9 cellular contexts compared by ENCODE assay signal in the genomic region with DNA sequence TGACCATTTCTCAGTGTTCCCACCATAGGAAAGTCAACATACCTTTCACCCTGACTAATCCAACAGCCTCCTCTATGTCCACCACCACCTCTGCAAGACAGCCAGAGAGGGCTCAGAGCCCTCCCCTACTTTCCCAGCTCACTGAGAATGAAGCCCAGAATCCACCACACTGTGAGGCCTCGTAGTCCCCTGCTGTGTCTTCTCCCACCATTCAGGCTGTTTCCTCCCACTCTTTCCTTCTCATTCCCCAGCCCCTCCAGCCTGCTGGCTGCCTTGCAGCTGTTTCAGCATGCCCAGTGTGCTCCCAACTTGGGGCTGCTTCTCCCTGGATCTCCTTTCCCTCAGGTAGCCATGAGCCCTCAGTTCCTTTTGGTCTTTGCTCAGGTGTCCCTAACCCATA. TPM values are rescaled to one million over a fixed set of nuclear protein-coding genes. Genes with fewer than 3 reads are reported as not detected.
DNase-seq lines count a peak whose midpoint lies in the region; ATAC-seq and TF ChIP-seq lines count a peak whose summit lies in the region.
"Had no signal": no experiment of that assay in that cellular context is flagged by ENCODE, and none has a peak within 500 bp of the region (broad histone marks: within the 10 kb centered on the region; RNA-seq: fewer than 3 reads in every experiment).

No MANE protein-coding gene starts in this region.

- H3K4me1 Mint-ChIP-seq in HFFc6 (ENCODE audit: low read depth): peaks cover 26% of the 10 kb centered on the region
- H3K4me1 Mint-ChIP-seq in naive thymus-derived CD8-positive, alpha-beta T cell: peaks cover 37 to 92% (median 90%) of the 10 kb centered on the region in 4 donors

- H3K36me3 Mint-ChIP-seq in HFFc6 (ENCODE audit: low read depth): peaks cover 22% of the 10 kb centered on the region
- H3K36me3 Mint-ChIP-seq in naive thymus-derived CD8-positive, alpha-beta T cell: no peaks in the 10 kb centered on the region

- peak overlapping the region; percentile 58 for H3K27ac ChIP-seq in BLaER1

- POLR2A ChIA-PET in naive thymus-derived CD8-positive, alpha-beta T cell (lab: Charles Lee): interaction anchor here (0.7 to 2.3 kb wide), 4 partner anchors 11 to 297 kb away, joined by 3 to 11 read pairs (median 6); no protein-coding TSS in a partner anchor

- no peak for ATAC-seq in naive thymus-derived CD8-positive, alpha-beta T cell
- ATAC-seq in HG03280 (IDR thresholded peaks at IDR 0.05; ENCODE audit: unreplicated experiment): no peak

- no peaks in the 10 kb centered on the region for H3K9me3 Mint-ChIP-seq in HFFc6
- H3K9me3 Mint-ChIP-seq in naive thymus-derived CD8-positive, alpha-beta T cell: no peaks in the 10 kb centered on the region

- H3K36me3 ChIP-seq in BLaER1: peaks cover 32% of the 10 kb centered on the region

- 0 out of 2 replicates have a peak overlapping the region, but pooled peaks have one; percentile 43 for H3K9ac ChIP-seq in BLaER1

- no peaks in the 10 kb centered on the region for H3K27me3 ChIP-seq in BLaER1

- peaks cover 56% of the 10 kb centered on the region for H4K20me1 ChIP-seq in BLaER1

- TF ChIP-seq CTCF in HFFc6 (IDR thresholded peaks at IDR 0.05): no peak

- H3K4me1 ChIP-seq in BLaER1: peaks cover 99% of the 10 kb centered on the region

- no peak for DNase-seq in HFFc6
- peak; percentile 44 for DNase-seq in dermis blood vessel endothelial cell
- DNase-seq in naive thymus-derived CD8-positive, alpha-beta T cell: no peak
- DNase-seq in NCI-H2081 treated with DMSO at 0.1 percent for 48 hours (lab: John Stamatoyannopoulos, UW): no peak
- DNase-seq in midbrain (lab: John Stamatoyannopoulos, UW): no peak
- no peak for DNase-seq in medulla oblongata (ENCODE audit: extremely low spot score)
- DNase-seq: GF-D8 had no signal

- H3K27ac Mint-ChIP-seq in HFFc6: peak overlapping the region; percentile 62
- H3K27ac Mint-ChIP-seq in naive thymus-derived CD8-positive, alpha-beta T cell: peak overlapping the region; percentile 51 to 96 (median 85)

- no peak overlapping the region for H3K4me3 Mint-ChIP-seq in HFFc6
- H3K4me3 Mint-ChIP-seq in naive thymus-derived CD8-positive, alpha-beta T cell: peak overlapping the region in 5 of 10 donors; percentile 5 to 66 (median 26)

- H3K27me3 Mint-ChIP-seq in HFFc6 (ENCODE audit: insufficient read depth): no peaks in the 10 kb centered on the region; the same call in none of the 2 replicates
- H3K27me3 Mint-ChIP-seq in naive thymus-derived CD8-positive, alpha-beta T cell: no peaks in the 10 kb centered on the region

- no peaks in the 10 kb centered on the region for H3K9me3 ChIP-seq in BLaER1

- no peak overlapping the region for H3K4me3 ChIP-seq in BLaER1

- peak overlapping the region; percentile 77 for H3K4me2 ChIP-seq in BLaER1

RNA-seq across cellular contexts. Expression of a gene that starts 27.0 kb away (rescaled TPM):
- total RNA-seq in HFFc6 (2021; fragmentation: NEBNext Ultra II Directional; extraction: Animal tissue kit (Norgen Biotek cat#: 25700)): 10 to 100 TPM; 41.3 to 52.1 (median 45.5) TPM
- 50.4 and 72.5 TPM in 2 replicates for total RNA-seq in dermis blood vessel endothelial cell
- total RNA-seq in naive thymus-derived CD8-positive, alpha-beta T cell: 100 to 1,000 TPM; 117 to 118 TPM
- 10 to 100 TPM; 53.3 to 63.3 (median 62.0) TPM for polyA plus RNA-seq in naive thymus-derived CD8-positive, alpha-beta T cell

RNA-seq across cellular contexts. Expression of a gene that starts 51.1 kb away (rescaled TPM):
- total RNA-seq in HFFc6 (2021; fragmentation: NEBNext Ultra II Directional; extraction: Animal tissue kit (Norgen Biotek cat#: 25700)): 10 to 100 TPM; 60.6 to 73.8 (median 70.9) TPM
- 158 and 217 TPM in 2 replicates for total RNA-seq in dermis blood vessel endothelial cell
- total RNA-seq in naive thymus-derived CD8-positive, alpha-beta T cell: 10 to 100 TPM; 63.2 to 65.6 TPM
- 100 to 1,000 TPM in 1 of 3 donors, 10 to 100 TPM in 2; 97.0 to 130 (median 100.0) TPM for polyA plus RNA-seq in naive thymus-derived CD8-positive, alpha-beta T cell
